Comparison of ENCODE assay signal across 13 cellular contexts in genomic region chr17:77831497-77832179, GRCh38.
DNase-seq lines count a peak whose midpoint lies in the region; ATAC-seq and TF ChIP-seq lines count a peak whose summit lies in the region.
"Had no signal": no experiment of that assay in that cellular context is flagged by ENCODE, and none has a peak within 500 bp of the region (broad histone marks: within the 10 kb centered on the region; RNA-seq: fewer than 3 reads in every experiment).

No MANE protein-coding gene starts in this region.

- DNase-seq in AG10803 (ENCODE audit: low read depth) (peak; percentile 56), PC-3 (peak; percentile 48), fibroblast of pulmonary artery (ENCODE audit: low read depth) (peak; percentile 68), renal cortical epithelial cell (ENCODE audit: low read depth) (peak; percentile 61), type B pancreatic cell (ENCODE audit: extremely low spot score, unreplicated experiment) (no peak)
- DNase-seq in stimulated activated CD4-positive, alpha-beta T cell treated with anti-CD3 and anti-CD28 coated beads, Interleukin-4, amount 100 ng/mL, for 4 hours: no peak
- DNase-seq: activated B cell treated with CpG ODN at 0.5 μM for 24 hours, foreskin melanocyte, naive B cell, NCI-H1436 had no signal

- intact Hi-C loops in PC-3 (cut with micrococcal nuclease): no loop called here

- no peaks in the 10 kb centered on the region for H3F3A ChIP-seq in PC-3 (ENCODE audit: low read length, unreplicated experiment)

- H3K4me3 ChIP-seq in AG10803 (ENCODE audit: low read length) (no peak overlapping the region), PC-3 (ENCODE audit: low read length) (no peak overlapping the region), fibroblast of pulmonary artery (replicated peaks; ENCODE audit: low read depth, low read length) (no peak overlapping the region)

- H3K4me1 ChIP-seq in PC-3 (ENCODE audit: insufficient read depth, low read length): peaks cover 38% of the 10 kb centered on the region

- no peak overlapping the region for H3K27ac Mint-ChIP-seq in type B pancreatic cell
- H3K27ac Mint-ChIP-seq in activated T-helper 17 cell treated with anti-CD3 and anti-CD28 coated beads, Interleukin-2, amount 50 U/mL, for 72 hours: no peak overlapping the region
- H3K27ac Mint-ChIP-seq: activated B cell treated with CpG ODN at 0.5 μM for 24 hours had no signal

- no peaks in the 10 kb centered on the region for H3K27me3 ChIP-seq in PC-3 (ENCODE audit: low read length)

- H3K27ac ChIP-seq in PC-3 (ENCODE audit: low read length): no peak overlapping the region

- no TSS peak for BruUV-seq in PC-3 (replicated peaks; lab: Mats Ljungman, UMichigan)

- no peak overlapping the region; the same call in 1 of the 2 replicates for H3K4me2 ChIP-seq in PC-3 (ENCODE audit: low read length)

- H3K27me3 Mint-ChIP-seq in type B pancreatic cell: peaks cover 19% of the 10 kb centered on the region
- H3K27me3 Mint-ChIP-seq in activated T-helper 17 cell treated with anti-CD3 and anti-CD28 coated beads, Interleukin-2, amount 50 U/mL, for 72 hours: peaks cover 6% of the 10 kb centered on the region

- H2AFZ ChIP-seq in PC-3 (ENCODE audit: low read length): no peak overlapping the region

- no peaks in the 10 kb centered on the region for H3K9me3 Mint-ChIP-seq in type B pancreatic cell
- no peaks in the 10 kb centered on the region for H3K9me3 Mint-ChIP-seq in activated T-helper 17 cell treated with anti-CD3 and anti-CD28 coated beads, Interleukin-2, amount 50 U/mL, for 72 hours
- H3K9me3 Mint-ChIP-seq: activated B cell treated with CpG ODN at 0.5 μM for 24 hours, naive B cell had no signal

- H3K9me2 ChIP-seq in PC-3 (replicated peaks; ENCODE audit: low read length): no peaks in the 10 kb centered on the region

- no peaks in the 10 kb centered on the region for H3K79me2 ChIP-seq in PC-3 (ENCODE audit: low read length)

- CTCF ChIA-PET in PC-3 (lab: Charles Lee): no interaction called here

- H3K4me1 Mint-ChIP-seq in type B pancreatic cell (ENCODE audit: unreplicated experiment): peaks cover 36% of the 10 kb centered on the region
- peaks cover 38% of the 10 kb centered on the region for H3K4me1 Mint-ChIP-seq in activated T-helper 17 cell treated with anti-CD3 and anti-CD28 coated beads, Interleukin-2, amount 50 U/mL, for 72 hours

- H3K36me3 Mint-ChIP-seq in type B pancreatic cell: no peaks in the 10 kb centered on the region
- no peaks in the 10 kb centered on the region for H3K36me3 Mint-ChIP-seq in activated T-helper 17 cell treated with anti-CD3 and anti-CD28 coated beads, Interleukin-2, amount 50 U/mL, for 72 hours (ENCODE audit: low read depth)
- H3K36me3 Mint-ChIP-seq: naive B cell had no signal

- TF ChIP-seq CTCF in AG10803 (conservative IDR thresholded peaks at IDR 0.05; ENCODE audit: low read length) (no peak), PC-3 (conservative IDR thresholded peaks at IDR 0.05; ENCODE audit: low read depth, low read length) (no peak), fibroblast of pulmonary artery (IDR thresholded peaks at IDR 0.05; ENCODE audit: low read length, missing control alignments) (no peak), type B pancreatic cell (conservative IDR thresholded peaks at IDR 0.05) (no peak)

- POLR2A ChIA-PET in PC-3 (lab: Charles Lee; ENCODE audit: unreplicated experiment): no interaction called here

- ATAC-seq in PC-3 (peak; percentile 35), HG02798 (IDR thresholded peaks at IDR 0.05; ENCODE audit: poor library complexity, unreplicated experiment) (no peak)
- no peak for ATAC-seq in activated T-helper 17 cell treated with anti-CD3 and anti-CD28 coated beads, Interleukin-2, amount 50 U/mL, for 72 hours (replicated peaks)
- ATAC-seq: activated naive CD4-positive, alpha-beta T cell treated with anti-CD3 and anti-CD28 coated beads, Interleukin-2, amount 50 U/mL, for 72 hours had no signal

- H3K4me3 Mint-ChIP-seq in type B pancreatic cell: no peak overlapping the region
- H3K4me3 Mint-ChIP-seq in activated T-helper 17 cell treated with anti-CD3 and anti-CD28 coated beads, Interleukin-2, amount 50 U/mL, for 72 hours: no peak overlapping the region
- H3K4me3 Mint-ChIP-seq: activated B cell treated with CpG ODN at 0.5 μM for 24 hours had no signal

- H4K20me1 ChIP-seq in PC-3 (ENCODE audit: low read length): no peaks in the 10 kb centered on the region

- no peaks in the 10 kb centered on the region for H3K9me3 ChIP-seq in PC-3 (ENCODE audit: low read length)

- H3K9ac ChIP-seq in PC-3 (ENCODE audit: low read length): no peak overlapping the region

- H3K36me3 ChIP-seq in PC-3 (ENCODE audit: low read depth, low read length): no peaks in the 10 kb centered on the region

Comparison
In these comparisons a context has a peak if more than half of its experiments do, and no peak if none do; other contexts are left out.
1. DNase-seq: peak in AG10803 (single experiment), PC-3 (single experiment), fibroblast of pulmonary artery (single experiment) and renal cortical epithelial cell (single experiment); none in stimulated activated CD4-positive, alpha-beta T cell treated with anti-CD3 and anti-CD28 coated beads, Interleukin-4, amount 100 ng/mL, for 4 hours (0 of 2) and type B pancreatic cell (single experiment).